In genomic region chr12:66066071-66066928, GRCh38 we compare ENCODE assay signal across 8 cellular contexts.
DNase-seq lines count a peak whose midpoint lies in the region; ATAC-seq and TF ChIP-seq lines count a peak whose summit lies in the region.

No MANE protein-coding gene starts in this region.

- no peak for TF ChIP-seq POLR2A in esophagus squamous epithelium (IDR thresholded peaks at IDR 0.05)

- WGBS in esophagus squamous epithelium, 2 donors, result 35 to 51% methylated on average over 7 of the region's 7 CpGs

- H3K27ac ChIP-seq in left ventricle myocardium inferior (replicated peaks), result no peak overlapping the region
- H3K27ac ChIP-seq in esophagus squamous epithelium, result no peak overlapping the region

- ATAC-seq in GM18870 (IDR thresholded peaks at IDR 0.05; ENCODE audit: unreplicated experiment) (peak; percentile 78), HG03060 (IDR thresholded peaks at IDR 0.05; ENCODE audit: low read depth, unreplicated experiment) (peak; percentile 80)

- TF ChIP-seq CTCF in left ventricle myocardium inferior (IDR thresholded peaks at IDR 0.05; ENCODE audit: borderline replicate concordance) (no peak), esophagus squamous epithelium (IDR thresholded peaks at IDR 0.05) (no peak)

- no peaks in the 10 kb centered on the region for H3K36me3 ChIP-seq in left ventricle myocardium inferior
- no peaks in the 10 kb centered on the region for H3K36me3 ChIP-seq in esophagus squamous epithelium

- H3K27me3 ChIP-seq in left ventricle myocardium inferior (ENCODE audit: low read depth) (peaks cover 8% of the 10 kb centered on the region), esophagus squamous epithelium (no peaks in the 10 kb centered on the region)

- H3K9me3 ChIP-seq in left ventricle myocardium inferior (replicated peaks) (no peaks in the 10 kb centered on the region), esophagus squamous epithelium (no peaks in the 10 kb centered on the region)

- H3K4me3 ChIP-seq in left ventricle myocardium inferior, result no peak overlapping the region
- no peak overlapping the region for H3K4me3 ChIP-seq in esophagus squamous epithelium

- H3K4me1 ChIP-seq in left ventricle myocardium inferior, result no peaks in the 10 kb centered on the region
- H3K4me1 ChIP-seq in esophagus squamous epithelium, result peaks cover 0 to 4% (median 0%) of the 10 kb centered on the region in 3 donors

- intact Hi-C loops in left ventricle myocardium inferior (cut with micrococcal nuclease) (no loop called here), esophagus squamous epithelium (cut with DNase I) (no loop called here)

- DNase-seq in AG08396 (ENCODE audit: low spot score) (peak; percentile 8), NCI-H748 treated with DMSO at 0.1 percent for 48 hours (lab: John Stamatoyannopoulos, UW) (peak; percentile 43), iPS-NIHi11 (ENCODE audit: low spot score) (peak; percentile 24), left ventricle myocardium inferior (no peak), esophagus squamous epithelium (lab: John Stamatoyannopoulos, UW) (no peak)
- DNase-seq in stimulated activated naive CD4-positive, alpha-beta T cell treated with Interleukin-2 at 50 U/mL for 16 hours (lab: John Stamatoyannopoulos, UW), result no peak

Comparison
In these comparisons a context has a peak if more than half of its experiments do, and no peak if none do; other contexts are left out.
1. DNase-seq: peak in AG08396 (single experiment), NCI-H748 treated with DMSO at 0.1 percent for 48 hours (single experiment) and iPS-NIHi11 (single experiment); none in left ventricle myocardium inferior (single experiment), esophagus squamous epithelium (single experiment) and stimulated activated naive CD4-positive, alpha-beta T cell treated with Interleukin-2 at 50 U/mL for 16 hours (single experiment).